9 cellular contexts compared by ENCODE assay signal in the genomic region with DNA sequence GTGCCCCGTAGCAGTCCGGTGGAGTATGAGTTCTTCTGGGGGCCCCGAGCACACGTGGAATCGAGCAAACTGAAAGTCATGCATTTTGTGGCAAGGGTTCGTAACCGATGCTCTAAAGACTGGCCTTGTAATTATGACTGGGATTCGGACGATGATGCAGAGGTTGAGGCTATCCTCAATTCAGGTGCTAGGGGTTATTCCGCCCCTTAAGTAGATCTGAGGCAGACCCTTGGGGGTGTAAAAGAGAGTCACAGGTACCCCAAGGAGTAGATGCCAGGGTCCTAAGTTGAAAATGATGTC. TPM values are rescaled to one million over a fixed set of nuclear protein-coding genes. Genes with fewer than 3 reads are reported as not detected.
DNase-seq lines count a peak whose midpoint lies in the region; ATAC-seq and TF ChIP-seq lines count a peak whose summit lies in the region.
"Had no signal": no experiment of that assay in that cellular context is flagged by ENCODE, and none has a peak within 500 bp of the region (broad histone marks: within the 10 kb centered on the region; RNA-seq: fewer than 3 reads in every experiment).

No MANE protein-coding gene starts in this region.

- H3K27me3 Mint-ChIP-seq in CD4-positive, alpha-beta T cell, result no peaks in the 10 kb centered on the region
- no peaks in the 10 kb centered on the region for H3K27me3 Mint-ChIP-seq in chondrocyte (ENCODE audit: low read depth)
- no peaks in the 10 kb centered on the region for H3K27me3 Mint-ChIP-seq in nephron (ENCODE audit: low read depth)

- peak overlapping the region; percentile 85 for H3K4me3 ChIP-seq in HUES6 (ENCODE audit: low read depth, low read length)

- peaks cover 12% of the 10 kb centered on the region for H3K36me3 Mint-ChIP-seq in CD4-positive, alpha-beta T cell (ENCODE audit: low read depth)
- no peaks in the 10 kb centered on the region for H3K36me3 Mint-ChIP-seq in chondrocyte (ENCODE audit: low read depth)
- no peaks in the 10 kb centered on the region for H3K36me3 Mint-ChIP-seq in nephron (ENCODE audit: low read depth)

- no peaks in the 10 kb centered on the region for H3K9me3 ChIP-seq in CD4-positive, alpha-beta T cell (ENCODE audit: control insufficient read depth, low read length)
- peaks cover 7% of the 10 kb centered on the region; the same call in 1 of the 2 replicates for H3K9me3 ChIP-seq in HUES6 (ENCODE audit: control insufficient read depth, insufficient read depth, low read depth, low read length)

- peak overlapping the region; percentile 68 for H3K9ac ChIP-seq in HUES6 (ENCODE audit: low read length)

- CTCF ChIA-PET in CD4-positive, alpha-beta T cell (lab: Charles Lee), result interaction anchor here (1.7 kb wide), 1 partner anchor 36 kb away, joined by 4 read pairs; no protein-coding TSS in a partner anchor

- no peaks in the 10 kb centered on the region for H3K27me3 ChIP-seq in CD4-positive, alpha-beta T cell (ENCODE audit: control insufficient read depth, insufficient read depth, low read length)
- H3K27me3 ChIP-seq in HUES6 (ENCODE audit: control insufficient read depth, insufficient read depth, low read length), result 0 out of 2 replicates have a peak, but pooled peaks cover 5% of the 10 kb centered on the region

- H3K27ac ChIP-seq in CD4-positive, alpha-beta T cell (ENCODE audit: low read depth, low read length), result peak overlapping the region; percentile 80
- no peak overlapping the region for H3K27ac ChIP-seq in HUES6 (ENCODE audit: low read depth, low read length)

- H3K36me3 ChIP-seq in HUES6 (ENCODE audit: control insufficient read depth, insufficient read depth, low read length), result no peaks in the 10 kb centered on the region

- DNase-seq in CD4-positive, alpha-beta T cell, result peak in 1 of 10 experiments; percentile 0
- DNase-seq in chondrocyte (ENCODE audit: low spot score) (no peak), SHP77 treated with DMSO at 0.1 percent for 48 hours (lab: John Stamatoyannopoulos, UW) (no peak), NCI-H2029 (lab: John Stamatoyannopoulos, UW) (no peak)

- peak overlapping the region; percentile 99 for H3K27ac Mint-ChIP-seq in CD4-positive, alpha-beta T cell
- H3K27ac Mint-ChIP-seq in chondrocyte (ENCODE audit: unreplicated experiment) (peak overlapping the region; percentile 94), nephron (peak overlapping the region; percentile 94 to 98 (median 96))

- H3K4me3 Mint-ChIP-seq in CD4-positive, alpha-beta T cell, result peak overlapping the region; percentile 99
- H3K4me3 Mint-ChIP-seq in chondrocyte (ENCODE audit: unreplicated experiment) (peak overlapping the region; percentile 86), nephron (peak overlapping the region; percentile 92 to 99 (median 99))

- POLR2A ChIA-PET in CD4-positive, alpha-beta T cell (lab: Charles Lee), result interaction anchor here (1.3 to 2.6 kb wide), 5 partner anchors 36 to 453 kb away, joined by 6 to 75 read pairs (median 6); a partner anchor contains a TSS

- no peak for ATAC-seq in CD4-positive, alpha-beta T cell (ENCODE audit: poor library complexity)
- ATAC-seq in HG02885 (IDR thresholded peaks at IDR 0.05; ENCODE audit: poor library complexity, unreplicated experiment) (no peak), GM18520 (IDR thresholded peaks at IDR 0.05; ENCODE audit: unreplicated experiment) (no peak)
- ATAC-seq: HCT116 had no signal

- no peaks in the 10 kb centered on the region for H3K9me3 Mint-ChIP-seq in CD4-positive, alpha-beta T cell
- H3K9me3 Mint-ChIP-seq in chondrocyte (ENCODE audit: low read depth) (peaks cover 3% of the 10 kb centered on the region), nephron (peaks cover 2% of the 10 kb centered on the region)

- intact Hi-C loops in CD4-positive, alpha-beta T cell (cut with DNase I, micrococcal nuclease), result no loop called here

- H3K4me1 ChIP-seq in HUES6 (ENCODE audit: control insufficient read depth, insufficient read depth, low read length), result peaks cover 4% of the 10 kb centered on the region; the same call in 1 of the 2 replicates

- no peak for TF ChIP-seq CTCF in CD4-positive, alpha-beta T cell (IDR thresholded peaks at IDR 0.05)
- TF ChIP-seq CTCF in chondrocyte (IDR thresholded peaks at IDR 0.05), result no peak
- TF ChIP-seq CTCF in nephron (IDR thresholded peaks at IDR 0.05; ENCODE audit: unreplicated experiment in 3 of 3), result no peak

- H3K4me1 Mint-ChIP-seq in CD4-positive, alpha-beta T cell (ENCODE audit: low read depth), result peaks cover 27% of the 10 kb centered on the region
- H3K4me1 Mint-ChIP-seq in chondrocyte (ENCODE audit: low read depth) (peaks cover 3% of the 10 kb centered on the region), nephron (peaks cover 15% of the 10 kb centered on the region)

RNA-seq across cellular contexts. Expression of a gene that starts 0.8 kb away (rescaled TPM):
- 10 to 100 TPM; 17.7 to 18.7 TPM for total RNA-seq in CD4-positive, alpha-beta T cell
- 8.2 to 25.8 TPM (median 25.7 TPM) in 3 replicates for total RNA-seq in chondrocyte

RNA-seq across cellular contexts. Expression of a gene that starts 36.9 kb away (rescaled TPM):
- total RNA-seq in CD4-positive, alpha-beta T cell, result 1 to 10 TPM; 2.3 TPM
- 1.0 to 2.0 TPM (median 1.1 TPM) in 3 replicates for total RNA-seq in chondrocyte
